17 cellular contexts compared by ENCODE assay signal in genomic region chr11:96002754-96003290, GRCh38.
DNase-seq lines count a peak whose midpoint lies in the region; ATAC-seq, FAIRE-seq and TF ChIP-seq lines count a peak whose summit lies in the region.
"Had no signal": no experiment of that assay in that cellular context is flagged by ENCODE, and none has a peak within 500 bp of the region (broad histone marks: within the 10 kb centered on the region; RNA-seq: fewer than 3 reads in every experiment).

No MANE protein-coding gene starts in this region.

- CTCF ChIA-PET in CD4-positive, alpha-beta memory T cell (lab: Charles Lee; ENCODE audit: partially characterized antibody): no interaction called here
- CTCF ChIA-PET in HEK293 (lab: Yijun Ruan, JAX): interaction anchor here (0.7 kb wide), 1 partner anchor 12 kb away, joined by 3 read pairs; no protein-coding TSS in a partner anchor
- CTCF ChIA-PET in H1 (lab: Charles Lee; ENCODE audit: partially characterized antibody): no interaction called here

- no peaks in the 10 kb centered on the region for H4K20me1 ChIP-seq in H1 (replicated peaks in 1 of 2; ENCODE audit: control insufficient read depth in 1 of 2, insufficient read depth in 2 of 2, low read length in 2 of 2)

- ATAC-seq in heart right ventricle: no peak
- ATAC-seq: HCT116 had no signal

- H3K27ac Mint-ChIP-seq in CD4-positive, alpha-beta memory T cell: peak overlapping the region in 4 of 7 donors; percentile 15 to 74 (median 62)
- H3K27ac Mint-ChIP-seq: B cell; CD8-positive, alpha-beta memory T cell had no signal

- no peak overlapping the region for H3K23ac ChIP-seq in H1 (ENCODE audit: insufficient read length)

- 79 to 100% methylated on average over 1 of the region's 1 CpG for WGBS in H1 (ENCODE audit: extremely low coverage in 1 of 2, insufficient coverage in 1 of 2, insufficient read length in 1 of 2, insufficient replicate concordance in 2 of 2, low coverage in 1 of 2, low lambda C conversion rate in 2 of 2, missing lambda C conversion rate in 1 of 2), 2 experiments
- 98 to 100% methylated on average over 1 of the region's 1 CpG for WGBS in heart right ventricle, 2 donors

- H3K4me3 ChIP-seq in CD4-positive, alpha-beta memory T cell (ENCODE audit: low read length in 2 of 2): no peak overlapping the region
- H3K4me3 ChIP-seq in HEK293 (ENCODE audit: low read depth, low read length) (no peak overlapping the region), H1 (ENCODE audit: extremely low read depth in 1 of 4, insufficient read depth in 2 of 4, low read depth in 3 of 4, low read length in 4 of 4) (no peak overlapping the region), heart right ventricle (no peak overlapping the region)
- H3K4me3 ChIP-seq: BLaER1 treated with 17β-estradiol and CSF1 and Interleukin-3, amounts not matched to agents 10 nM and 100 nM had no signal

- H3K4ac ChIP-seq in H1 (replicated peaks; ENCODE audit: insufficient read length, low read depth, low read length): no peak overlapping the region

- no peak overlapping the region for H3K4me3 Mint-ChIP-seq in CD4-positive, alpha-beta memory T cell
- H3K4me3 Mint-ChIP-seq: B cell; CD8-positive, alpha-beta memory T cell had no signal

- peaks cover 4% of the 10 kb centered on the region for H3K4me1 ChIP-seq in CD4-positive, alpha-beta memory T cell (ENCODE audit: insufficient read depth, low read length)
- H3K4me1 ChIP-seq in HEK293 (ENCODE audit: control insufficient read depth, insufficient read depth, low read length) (no peaks in the 10 kb centered on the region), H1 (replicated peaks in 1 of 4; ENCODE audit: control insufficient read depth in 3 of 4, insufficient read depth in 4 of 4, low read length in 3 of 4) (peaks cover 0 to 7% (median 2%) of the 10 kb centered on the region in 4 experiments; a peak in 2 of 7 replicates), heart right ventricle (peaks cover 0 to 31% (median 25%) of the 10 kb centered on the region in 9 donors)
- H3K4me1 ChIP-seq: Caco-2 had no signal

- H3K4me1 Mint-ChIP-seq in CD4-positive, alpha-beta memory T cell: peaks cover 7 to 26% (median 14%) of the 10 kb centered on the region in 4 donors
- H3K4me1 Mint-ChIP-seq: B cell had no signal

- peaks cover 5% of the 10 kb centered on the region; the same call in 1 of the 2 replicates for H3K23me2 ChIP-seq in H1 (ENCODE audit: low read depth, low read length)

- TF ChIP-seq CTCF in D721Med (IDR thresholded peaks at IDR 0.05; ENCODE audit: insufficient read depth, missing control alignments) (no peak), HEK293 (tag by site-specific recombination; IDR thresholded peaks at IDR 0.05) (no peak), H1 (IDR thresholded peaks at IDR 0.05; ENCODE audit: control extremely low read depth in 1 of 3, insufficient read depth in 1 of 3, low read depth in 1 of 3, low read length in 3 of 3) (no peak), heart right ventricle (IDR thresholded peaks at IDR 0.05) (no peak)

- no peak overlapping the region for H3K56ac ChIP-seq in H1 (replicated peaks; ENCODE audit: insufficient read length, low read depth, low read length)

- peaks cover 0 to 1% (median 0%) of the 10 kb centered on the region in 8 donors for H3K9me3 Mint-ChIP-seq in CD4-positive, alpha-beta memory T cell
- H3K9me3 Mint-ChIP-seq: CD8-positive, alpha-beta memory T cell had no signal

- TF ChIP-seq POLR2A in H1 (IDR thresholded peaks at IDR 0.05; ENCODE audit: control extremely low read depth in 1 of 2, low read depth in 2 of 2, low read length in 2 of 2) (no peak), erythroblast (IDR thresholded peaks at IDR 0.05; ENCODE audit: low read length) (no peak)

- H2AK5ac ChIP-seq in H1 (ENCODE audit: low read depth, low read length): peak overlapping the region; percentile 26; the same call in 1 of the 2 replicates

- no peak overlapping the region for H3K18ac ChIP-seq in H1 (ENCODE audit: extremely low read depth, low read length)

- H3K9me3 ChIP-seq in CD4-positive, alpha-beta memory T cell (ENCODE audit: control insufficient read depth in 1 of 2, low read length in 2 of 2): no peaks in the 10 kb centered on the region
- H3K9me3 ChIP-seq in HEK293 (ENCODE audit: control insufficient read depth, insufficient read depth, low read depth, low read length): no peaks in the 10 kb centered on the region
- no peaks in the 10 kb centered on the region for H3K9me3 ChIP-seq in H1 (ENCODE audit: insufficient read depth in 2 of 2, low read depth in 1 of 2, low read length in 1 of 2)
- no peaks in the 10 kb centered on the region for H3K9me3 ChIP-seq in heart right ventricle

- no peak overlapping the region for H2BK5ac ChIP-seq in H1 (ENCODE audit: low read depth, low read length)

- H3K79me1 ChIP-seq in H1 (ENCODE audit: low read depth, low read length): no peaks in the 10 kb centered on the region

- H3K27me3 Mint-ChIP-seq in CD4-positive, alpha-beta memory T cell: no peaks in the 10 kb centered on the region
- H3K27me3 Mint-ChIP-seq: B cell; CD8-positive, alpha-beta memory T cell had no signal

- intact Hi-C loops in CD4-positive, alpha-beta memory T cell (cut with micrococcal nuclease): no loop called here
- intact Hi-C loops in heart right ventricle (cut with DNase I): loop anchor here in 2 of 10 donors (5.0 kb wide), 2 partner anchors 76 to 339 kb away; partner anchors contain the start of gene MAML2 (in 1 of the 2)

- TF ChIP-seq EP300 in H1 (IDR thresholded peaks at IDR 0.05; ENCODE audit: borderline replicate concordance in 1 of 2, low read depth in 2 of 2, low read length in 2 of 2): no peak

- H2BK20ac ChIP-seq in H1 (ENCODE audit: low read length): no peak overlapping the region

- no peak overlapping the region for H3K9ac ChIP-seq in H1 (replicated peaks in 1 of 4; ENCODE audit: extremely low read depth in 1 of 4, low read depth in 3 of 4, low read length in 3 of 4)
- H3K9ac ChIP-seq: BLaER1 treated with 17β-estradiol and CSF1 and Interleukin-3, amounts not matched to agents 10 nM and 100 nM had no signal

- H4K8ac ChIP-seq in H1 (ENCODE audit: extremely low read depth, insufficient read depth, low read length): no peak overlapping the region

- H3K79me2 ChIP-seq in H1 (ENCODE audit: control insufficient read depth in 1 of 2, insufficient read depth in 2 of 2, low read length in 2 of 2): no peaks in the 10 kb centered on the region

- no peaks in the 10 kb centered on the region for H3K27me3 ChIP-seq in CD4-positive, alpha-beta memory T cell (ENCODE audit: insufficient read depth, low read length)
- H3K27me3 ChIP-seq in H1 (replicated peaks in 1 of 4; ENCODE audit: control insufficient read depth in 3 of 4, extremely low read depth in 1 of 4, insufficient read depth in 3 of 4, low read length in 3 of 4): no peaks in the 10 kb centered on the region
- H3K27me3 ChIP-seq in heart right ventricle: no peaks in the 10 kb centered on the region
- H3K27me3 ChIP-seq: BLaER1 treated with 17β-estradiol and CSF1 and Interleukin-3, amounts not matched to agents 10 nM and 100 nM had no signal

- no peak overlapping the region for H2BK15ac ChIP-seq in H1 (ENCODE audit: low read length)

- H3K36me3 Mint-ChIP-seq in CD4-positive, alpha-beta memory T cell: peaks cover 2 to 29% of the 10 kb centered on the region in 2 donors

- TF ChIP-seq RAD21 in H1 (IDR thresholded peaks at IDR 0.05 in 1 of 2, conservative IDR thresholded peaks at IDR 0.05 in 1 of 2; ENCODE audit: low read depth in 2 of 2, low read length in 2 of 2): no peak

- no peak for DNase-seq in CD4-positive, alpha-beta memory T cell
- DNase-seq in D721Med (ENCODE audit: insufficient read length, low spot score) (no peak), H1 (ENCODE audit: low read depth in 1 of 2, low spot score in 2 of 2) (no peak), erythroblast (lab: John Stamatoyannopoulos, UW) (no peak), COLO668 (lab: John Stamatoyannopoulos, UW; ENCODE audit: unreplicated experiment) (no peak), ecto neural progenitor cell (ENCODE audit: low spot score) (no peak), heart right ventricle (no peak)
- DNase-seq: Caco-2; CD8-positive, alpha-beta memory T cell; DMS79 treated with DMSO at 0.1 percent for 48 hours; GF-D8 had no signal

- no peak overlapping the region for H2BK12ac ChIP-seq in H1 (ENCODE audit: low read depth, low read length)

- POLR2A ChIA-PET in CD4-positive, alpha-beta memory T cell (lab: Charles Lee; ENCODE audit: partially characterized antibody): no interaction called here
- POLR2A ChIA-PET in HEK293 (lab: Yijun Ruan, JAX): no interaction called here
- POLR2A ChIA-PET in H1 (lab: Charles Lee; ENCODE audit: partially characterized antibody): no interaction called here

- no peak overlapping the region for H2AFZ ChIP-seq in H1 (ENCODE audit: low read length)

- H2BK120ac ChIP-seq in H1 (replicated peaks; ENCODE audit: low read depth, low read length): no peak overlapping the region

- no peak overlapping the region for H3K14ac ChIP-seq in H1 (ENCODE audit: insufficient read length)

- no peak overlapping the region for H3K4me2 ChIP-seq in H1 (ENCODE audit: insufficient read depth in 1 of 2, low read depth in 2 of 2, low read length in 2 of 2)
- H3K4me2 ChIP-seq: BLaER1 treated with 17β-estradiol and CSF1 and Interleukin-3, amounts not matched to agents 10 nM and 100 nM had no signal

- H4K5ac ChIP-seq in H1 (ENCODE audit: insufficient read length, low read depth, low read length): no peak overlapping the region

- no peak overlapping the region for H3K27ac ChIP-seq in CD4-positive, alpha-beta memory T cell (ENCODE audit: low read depth, low read length)
- H3K27ac ChIP-seq in HEK293 (ENCODE audit: extremely low read depth, low read depth, low read length) (no peak overlapping the region), H1 (ENCODE audit: low read depth, low read length) (no peak overlapping the region), heart right ventricle (no peak overlapping the region)
- H3K27ac ChIP-seq: BLaER1 treated with 17β-estradiol and CSF1 and Interleukin-3, amounts not matched to agents 10 nM and 100 nM had no signal

- no peak overlapping the region for H4K91ac ChIP-seq in H1 (replicated peaks; ENCODE audit: insufficient read length, low read length)

- FAIRE-seq in D721Med (lab: Jason Lieb, UNC) (peak; percentile 38), H1 (lab: Jason Lieb, UNC) (no peak)
- FAIRE-seq: GM19239, H54 had no signal

- no peaks in the 10 kb centered on the region for H3K36me3 ChIP-seq in CD4-positive, alpha-beta memory T cell (ENCODE audit: insufficient read depth, low read length)
- no peaks in the 10 kb centered on the region for H3K36me3 ChIP-seq in HEK293 (ENCODE audit: control insufficient read depth in 2 of 2, insufficient read depth in 1 of 2, low read length in 2 of 2)
- H3K36me3 ChIP-seq in H1 (ENCODE audit: control insufficient read depth in 2 of 4, insufficient read depth in 4 of 4, low read length in 3 of 4): no peaks in the 10 kb centered on the region
- H3K36me3 ChIP-seq in heart right ventricle: no peaks in the 10 kb centered on the region

TF ChIP-seq in HEK293, 187 proteins besides CTCF, POLR2A, EP300 and RAD21 (continues in another document):
- TF ChIP-seq ZNF354C (tag by site-specific recombination; IDR thresholded peaks at IDR 0.05; ENCODE audit: borderline replicate concordance, low read depth): no peak
- TF ChIP-seq ZNF138 (tag by site-specific recombination; IDR thresholded peaks at IDR 0.05; ENCODE audit: borderline replicate concordance): no peak

TF ChIP-seq in H1, 55 proteins besides CTCF, POLR2A, EP300 and RAD21 (continues in another document):
- TF ChIP-seq TEAD4 (IDR thresholded peaks at IDR 0.05; ENCODE audit: low read depth, low read length): no peak
